18 cellular contexts compared by ENCODE assay signal in the genomic region with DNA sequence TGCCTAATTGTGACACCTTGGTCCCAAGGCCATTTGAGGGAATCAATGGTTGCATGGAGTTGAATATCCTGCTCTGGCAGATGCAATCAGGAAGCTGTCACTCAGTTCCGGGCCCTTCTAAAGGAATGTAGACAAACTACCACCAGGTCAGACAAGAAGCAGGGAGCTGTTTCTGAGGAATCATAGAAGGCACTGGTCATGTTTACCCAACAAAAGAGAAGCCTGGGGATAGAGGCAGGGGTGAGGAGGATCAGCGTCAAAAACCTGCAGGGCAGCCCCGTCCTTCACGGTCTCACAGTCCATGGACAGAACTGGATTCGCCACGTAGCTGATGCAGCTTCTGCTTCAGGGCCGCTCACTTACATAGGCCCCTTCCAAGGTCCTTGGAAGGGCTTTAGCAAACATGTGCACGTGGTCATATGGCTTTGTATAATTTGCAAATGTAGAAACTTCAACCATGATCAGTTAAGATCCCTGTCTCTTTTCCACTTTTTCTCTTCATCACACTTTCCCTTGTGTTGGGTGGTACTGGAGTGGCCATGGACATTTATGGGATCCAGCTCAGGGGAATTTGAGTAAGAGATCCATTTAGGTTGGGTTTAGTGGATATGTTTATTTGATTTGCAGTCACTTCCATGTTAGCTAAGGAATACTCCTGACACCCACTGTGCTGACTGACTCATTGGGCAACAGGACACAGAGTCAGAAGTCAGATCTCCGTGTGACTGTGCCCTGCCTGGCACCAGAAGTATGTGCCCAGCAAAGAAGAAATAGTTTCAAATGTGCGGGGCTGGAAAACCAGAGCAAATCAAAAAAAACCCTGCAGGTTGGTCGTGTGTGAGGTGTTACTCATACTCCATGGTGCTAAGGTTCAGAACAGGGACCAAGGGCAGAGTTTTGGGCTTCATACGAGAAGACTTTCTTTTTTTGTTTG.
DNase-seq lines count a peak whose midpoint lies in the region; TF ChIP-seq lines count a peak whose summit lies in the region.
"Had no signal": no experiment of that assay in that cellular context is flagged by ENCODE, and none has a peak within 500 bp of the region (broad histone marks: within the 10 kb centered on the region; RNA-seq: fewer than 3 reads in every experiment).

No MANE protein-coding gene starts in this region.

- no peak overlapping the region for H3K9ac ChIP-seq in parathyroid adenoma
- H3K9ac ChIP-seq: BLaER1 treated with 17β-estradiol and CSF1 and Interleukin-3, amounts not matched to agents 10 nM and 100 nM had no signal

- peak overlapping the region; percentile 38 for H2AFZ ChIP-seq in parathyroid adenoma
- H2AFZ ChIP-seq: PC-9 had no signal

- 78 to 81% (median 79%) methylated on average over 12 of the region's 12 CpGs for WGBS in ovary, 3 donors

- H3K36me3 ChIP-seq in MG63, result no peaks in the 10 kb centered on the region
- no peaks in the 10 kb centered on the region for H3K36me3 ChIP-seq in parathyroid adenoma (ENCODE audit: control insufficient read depth, insufficient read depth, low read length)
- no peaks in the 10 kb centered on the region for H3K36me3 ChIP-seq in ovary
- H3K36me3 ChIP-seq: BLaER1 treated with 17β-estradiol and CSF1 and Interleukin-3, amounts not matched to agents 10 nM and 100 nM; SJCRH30 had no signal

- H3K9me3 ChIP-seq in MG63 (no peaks in the 10 kb centered on the region), parathyroid adenoma (ENCODE audit: control insufficient read depth, low read length) (no peaks in the 10 kb centered on the region), ovary (no peaks in the 10 kb centered on the region)
- H3K9me3 ChIP-seq: BLaER1 treated with 17β-estradiol and CSF1 and Interleukin-3, amounts not matched to agents 10 nM and 100 nM; SJCRH30 had no signal

- TF ChIP-seq CTCF in parathyroid adenoma (IDR thresholded peaks at IDR 0.05) (no peak), ovary (IDR thresholded peaks at IDR 0.05) (no peak)

- no peak for TF ChIP-seq POLR2A in ovary (IDR thresholded peaks at IDR 0.05)

- H3K27ac ChIP-seq in parathyroid adenoma (no peak overlapping the region), ovary (no peak overlapping the region)
- H3K27ac ChIP-seq: BLaER1 treated with 17β-estradiol and CSF1 and Interleukin-3, amounts not matched to agents 10 nM and 100 nM; PC-9; RWPE1; SJCRH30 had no signal

- no peaks in the 10 kb centered on the region for H3K79me2 ChIP-seq in parathyroid adenoma

- H3K27me3 ChIP-seq in MG63 (no peaks in the 10 kb centered on the region), parathyroid adenoma (ENCODE audit: control insufficient read depth, insufficient read depth, low read length) (no peaks in the 10 kb centered on the region), ovary (no peaks in the 10 kb centered on the region)
- H3K27me3 ChIP-seq: BLaER1 treated with 17β-estradiol and CSF1 and Interleukin-3, amounts not matched to agents 10 nM and 100 nM; SJCRH30 had no signal

- H3K4me2 ChIP-seq in parathyroid adenoma (ENCODE audit: low read length), result no peak overlapping the region
- H3K4me2 ChIP-seq: BLaER1 treated with 17β-estradiol and CSF1 and Interleukin-3, amounts not matched to agents 10 nM and 100 nM; PC-9 had no signal

- DNase-seq in ELR (ENCODE audit: low read depth) (peak; percentile 8), MG63 (peak; percentile 68), islet precursor cell (peak; percentile 86), AG08395 (ENCODE audit: low spot score) (no peak), NCI-H345 (lab: John Stamatoyannopoulos, UW) (no peak), ovary (no peak)
- DNase-seq in stimulated activated CD4-positive, alpha-beta T cell treated with anti-CD3 and anti-CD28 coated beads, Interleukin-2, amount 100 ng/mL, for 24 hours, result no peak
- DNase-seq: CD8-positive, alpha-beta T cell; DMS53; H7; NCI-H1417 treated with DMSO at 0.1 percent for 48 hours; NCI-H2029; NCI-H526; PC-9; SJCRH30 had no signal

- H3K4me3 ChIP-seq in MG63 (no peak overlapping the region), parathyroid adenoma (ENCODE audit: low read depth, low read length) (no peak overlapping the region), ovary (no peak overlapping the region)
- H3K4me3 ChIP-seq: BLaER1 treated with 17β-estradiol and CSF1 and Interleukin-3, amounts not matched to agents 10 nM and 100 nM; PC-9; SJCRH30 had no signal

- TF ChIP-seq EP300 in ovary (IDR thresholded peaks at IDR 0.05), result no peak

- intact Hi-C loops in ovary (cut with DNase I), result no loop called here

- peaks cover 3% of the 10 kb centered on the region for H3K4me1 ChIP-seq in parathyroid adenoma
- no peaks in the 10 kb centered on the region for H3K4me1 ChIP-seq in ovary (ENCODE audit: insufficient read depth)
- H3K4me1 ChIP-seq: BLaER1 treated with 17β-estradiol and CSF1 and Interleukin-3, amounts not matched to agents 10 nM and 100 nM; SJCRH30 had no signal

Comparison
In these comparisons a context has a peak if more than half of its experiments do, and no peak if none do; other contexts are left out.
1. DNase-seq: peak in ELR (single experiment), MG63 (single experiment) and islet precursor cell (single experiment); none in AG08395 (single experiment), NCI-H345 (single experiment), stimulated activated CD4-positive, alpha-beta T cell treated with anti-CD3 and anti-CD28 coated beads, Interleukin-2, amount 100 ng/mL, for 24 hours (0 of 2) and ovary (0 of 5).